Comparison of ENCODE assay signal across 19 cellular contexts in genomic region chr7:31335889-31336201, GRCh38. TPM values are rescaled to one million over a fixed set of nuclear protein-coding genes. Genes with fewer than 3 reads are reported as not detected.
DNase-seq lines count a peak whose midpoint lies in the region; ATAC-seq and TF ChIP-seq lines count a peak whose summit lies in the region.
"Had no signal": no experiment of that assay in that cellular context is flagged by ENCODE, and none has a peak within 500 bp of the region (broad histone marks: within the 10 kb centered on the region; RNA-seq: fewer than 3 reads in every experiment).

No MANE protein-coding gene starts in this region.

- H3T11ph ChIP-seq in H9 (ENCODE audit: low read length) = no peak overlapping the region

- H2BK20ac ChIP-seq in H9 (ENCODE audit: low read depth, low read length, poor library complexity, severe bottlenecking) = no peak overlapping the region

- H3K36me3 Mint-ChIP-seq in H9 (ENCODE audit: insufficient read depth in 1 of 3, low read depth in 3 of 3) = no peaks in the 10 kb centered on the region; a peak in 1 of 7 replicates
- H3K36me3 Mint-ChIP-seq in progenitor cell of endocrine pancreas (ENCODE audit: insufficient read depth) = no peaks in the 10 kb centered on the region
- H3K36me3 Mint-ChIP-seq: activated naive CD8-positive, alpha-beta T cell treated with anti-CD3 and anti-CD28 coated beads, Interleukin-2, amount 10 ng/mL, durations not matched to agents 7 days and 5 days had no signal

- H3K27ac Mint-ChIP-seq in H9 = no peak overlapping the region
- H3K27ac Mint-ChIP-seq in progenitor cell of endocrine pancreas = no peak overlapping the region
- H3K27ac Mint-ChIP-seq: activated B cell treated with CpG ODN at 0.5 μM for 24 hours; activated CD8-positive, alpha-beta T cell treated with anti-CD3 and anti-CD28 coated beads for 36 hours; activated naive CD8-positive, alpha-beta T cell treated with anti-CD3 and anti-CD28 coated beads, Interleukin-2, amount 10 ng/mL, durations not matched to agents 7 days and 5 days; T-helper 17 cell had no signal

- H3K27me3 ChIP-seq in H9 (ENCODE audit: insufficient read depth, low read length) = peaks cover 2% of the 10 kb centered on the region; the same call in 1 of the 2 replicates

- no peaks in the 10 kb centered on the region for H4K20me1 ChIP-seq in H9 (ENCODE audit: control insufficient read depth, insufficient read depth, insufficient read length)

- H2AFZ ChIP-seq in H9 (ENCODE audit: low read length) = no peak overlapping the region

- H3K18ac ChIP-seq in H9 (ENCODE audit: insufficient read length, low read depth, low read length) = no peak overlapping the region

- ATAC-seq in left colon = peak; percentile 47
- no peak for ATAC-seq in HG03135 (IDR thresholded peaks at IDR 0.05; ENCODE audit: unreplicated experiment)
- ATAC-seq in HG02798 (IDR thresholded peaks at IDR 0.05; ENCODE audit: poor library complexity, unreplicated experiment) = no peak
- ATAC-seq: activated CD8-positive, alpha-beta T cell treated with anti-CD3 and anti-CD28 coated beads for 36 hours; T-helper 17 cell had no signal

- no peak overlapping the region for H3K56ac ChIP-seq in H9 (ENCODE audit: insufficient read length, low read depth, low read length)

- no peaks in the 10 kb centered on the region for H3K9me3 Mint-ChIP-seq in H9
- H3K9me3 Mint-ChIP-seq in progenitor cell of endocrine pancreas (ENCODE audit: low read depth) = no peaks in the 10 kb centered on the region
- H3K9me3 Mint-ChIP-seq: activated B cell treated with CpG ODN at 0.5 μM for 24 hours; activated CD8-positive, alpha-beta T cell treated with anti-CD3 and anti-CD28 coated beads for 36 hours had no signal

- no peak overlapping the region for H2BK120ac ChIP-seq in H9 (ENCODE audit: low read depth, low read length, poor library complexity, severe bottlenecking)

- no peak overlapping the region for H3K4ac ChIP-seq in H9 (ENCODE audit: low read depth, low read length)

- H2BK5ac ChIP-seq in H9 (ENCODE audit: insufficient read length, low read length) = no peak overlapping the region

- H3K9me3 ChIP-seq in H9 (ENCODE audit: control insufficient read depth, low read depth, low read length) = no peaks in the 10 kb centered on the region
- H3K9me3 ChIP-seq: MG63 had no signal

- peaks cover 58% of the 10 kb centered on the region for H3K27me3 Mint-ChIP-seq in H9 (ENCODE audit: low read depth)
- peaks cover 70% of the 10 kb centered on the region for H3K27me3 Mint-ChIP-seq in progenitor cell of endocrine pancreas
- H3K27me3 Mint-ChIP-seq: T-helper 17 cell had no signal

- H3K4me3 ChIP-seq in coronary artery = peak overlapping the region; percentile 48
- H3K4me3 ChIP-seq: MG63 had no signal

- no peaks in the 10 kb centered on the region for H3K4me1 Mint-ChIP-seq in H9
- no peaks in the 10 kb centered on the region for H3K4me1 Mint-ChIP-seq in progenitor cell of endocrine pancreas (ENCODE audit: low read depth)
- H3K4me1 Mint-ChIP-seq: activated B cell treated with CpG ODN at 0.5 μM for 24 hours; activated naive CD8-positive, alpha-beta T cell treated with anti-CD3 and anti-CD28 coated beads, Interleukin-2, amount 10 ng/mL, durations not matched to agents 7 days and 5 days; T-helper 17 cell had no signal

- H3K79me1 ChIP-seq in H9 (ENCODE audit: insufficient read depth, low read depth, low read length, poor library complexity, severe bottlenecking) = no peaks in the 10 kb centered on the region

- no peak overlapping the region for H3K14ac ChIP-seq in H9 (ENCODE audit: insufficient read depth, low read length)

- H3K27ac ChIP-seq in H9 (ENCODE audit: insufficient read length, low read depth, low read length) = no peak overlapping the region
- no peak overlapping the region for H3K27ac ChIP-seq in coronary artery

- no peak overlapping the region for H4K8ac ChIP-seq in H9 (replicated peaks; ENCODE audit: insufficient read length, low read depth, low read length)

- no peak overlapping the region for H3K23ac ChIP-seq in H9 (ENCODE audit: insufficient read length, low read depth, low read length)

- TF ChIP-seq CTCF in H9 (conservative IDR thresholded peaks at IDR 0.05) (no peak), coronary artery (IDR thresholded peaks at IDR 0.05) (no peak), progenitor cell of endocrine pancreas (IDR thresholded peaks at IDR 0.05; ENCODE audit: unreplicated experiment) (no peak)

- no CpG with 5 or more reads among the region's 12 CpGs for WGBS in H9 (ENCODE audit: extremely low coverage, insufficient read length, low lambda C conversion rate)

- DNase-seq in H9 (peak; percentile 61), coronary artery (ENCODE audit: low spot score) (no peak), left colon (no peak), progenitor cell of endocrine pancreas (ENCODE audit: low spot score, unreplicated experiment) (no peak), activated T-cell treated with anti-CD3 and anti-CD28 coated beads for 4 hours (no peak), SW480 (ENCODE audit: low spot score) (no peak)
- DNase-seq: activated B cell treated with CpG ODN at 0.5 μM for 24 hours; activated CD8-positive, alpha-beta T cell treated with anti-CD3 and anti-CD28 coated beads for 36 hours; activated naive CD8-positive, alpha-beta T cell treated with anti-CD3 and anti-CD28 coated beads, Interleukin-2, amount 10 ng/mL, durations not matched to agents 7 days and 5 days; EL; MG63; NCI-H2029 treated with DMSO at 0.1 percent for 48 hours; NCI-H510A; SIG-M5; stimulated activated CD4-positive, alpha-beta T cell treated with anti-CD3 and anti-CD28 coated beads, Interleukin-1b, Interleukin-23, amount 100 ng/mL, for 48 hours; T-helper 17 cell had no signal

- H3K79me2 ChIP-seq in H9 (ENCODE audit: insufficient read depth, low read length) = no peaks in the 10 kb centered on the region

- no peaks in the 10 kb centered on the region for H3K23me2 ChIP-seq in H9 (ENCODE audit: insufficient read length, low read depth, low read length, poor library complexity, severe bottlenecking)

- H2BK12ac ChIP-seq in H9 (ENCODE audit: insufficient read length, low read depth, low read length) = no peak overlapping the region

- no peak overlapping the region for H4K91ac ChIP-seq in H9 (ENCODE audit: insufficient read length, low read depth, low read length)

- H4K5ac ChIP-seq in H9 (ENCODE audit: insufficient read length, low read depth, low read length) = no peak overlapping the region

- no peaks in the 10 kb centered on the region for H3K4me1 ChIP-seq in H9 (ENCODE audit: insufficient read depth, low read length)

- intact Hi-C loops in left colon (cut with DNase I, micrococcal nuclease) = no loop called here

- no peak overlapping the region for H2BK15ac ChIP-seq in H9 (ENCODE audit: low read depth, low read length)

- H3K4me3 Mint-ChIP-seq in H9 (peak overlapping the region; percentile 57 to 70), progenitor cell of endocrine pancreas (ENCODE audit: low read depth) (peak overlapping the region; percentile 66)
- H3K4me3 Mint-ChIP-seq: activated B cell treated with CpG ODN at 0.5 μM for 24 hours; activated CD8-positive, alpha-beta T cell treated with anti-CD3 and anti-CD28 coated beads for 36 hours; activated naive CD8-positive, alpha-beta T cell treated with anti-CD3 and anti-CD28 coated beads, Interleukin-2, amount 10 ng/mL, durations not matched to agents 7 days and 5 days; T-helper 17 cell had no signal

- no peak overlapping the region for H3K9ac ChIP-seq in H9 (ENCODE audit: extremely low read depth, insufficient read length, low read length)

- H2AK5ac ChIP-seq in H9 (ENCODE audit: insufficient read length, low read length) = no peak overlapping the region

- H3K4me2 ChIP-seq in H9 (ENCODE audit: insufficient read depth, insufficient read length, low read length) = peak overlapping the region; percentile 5

RNA-seq across cellular contexts. Expression of gene NEUROD6, which starts 4.7 kb away (rescaled TPM):
- total RNA-seq in H9 (2021) (not detected in 2 replicates), left colon (not detected), progenitor cell of endocrine pancreas (not detected in 2 replicates)
- total RNA-seq: activated B cell treated with CpG ODN at 0.5 μM for 24 hours; activated CD8-positive, alpha-beta T cell treated with anti-CD3 and anti-CD28 coated beads for 36 hours; activated naive CD8-positive, alpha-beta T cell treated with anti-CD3 and anti-CD28 coated beads, Interleukin-2, amount 10 ng/mL, durations not matched to agents 7 days and 5 days; subcutaneous adipose tissue; T-helper 17 cell had no signal
